ENCODE assay signal across 1 cellular context in the genomic region with DNA sequence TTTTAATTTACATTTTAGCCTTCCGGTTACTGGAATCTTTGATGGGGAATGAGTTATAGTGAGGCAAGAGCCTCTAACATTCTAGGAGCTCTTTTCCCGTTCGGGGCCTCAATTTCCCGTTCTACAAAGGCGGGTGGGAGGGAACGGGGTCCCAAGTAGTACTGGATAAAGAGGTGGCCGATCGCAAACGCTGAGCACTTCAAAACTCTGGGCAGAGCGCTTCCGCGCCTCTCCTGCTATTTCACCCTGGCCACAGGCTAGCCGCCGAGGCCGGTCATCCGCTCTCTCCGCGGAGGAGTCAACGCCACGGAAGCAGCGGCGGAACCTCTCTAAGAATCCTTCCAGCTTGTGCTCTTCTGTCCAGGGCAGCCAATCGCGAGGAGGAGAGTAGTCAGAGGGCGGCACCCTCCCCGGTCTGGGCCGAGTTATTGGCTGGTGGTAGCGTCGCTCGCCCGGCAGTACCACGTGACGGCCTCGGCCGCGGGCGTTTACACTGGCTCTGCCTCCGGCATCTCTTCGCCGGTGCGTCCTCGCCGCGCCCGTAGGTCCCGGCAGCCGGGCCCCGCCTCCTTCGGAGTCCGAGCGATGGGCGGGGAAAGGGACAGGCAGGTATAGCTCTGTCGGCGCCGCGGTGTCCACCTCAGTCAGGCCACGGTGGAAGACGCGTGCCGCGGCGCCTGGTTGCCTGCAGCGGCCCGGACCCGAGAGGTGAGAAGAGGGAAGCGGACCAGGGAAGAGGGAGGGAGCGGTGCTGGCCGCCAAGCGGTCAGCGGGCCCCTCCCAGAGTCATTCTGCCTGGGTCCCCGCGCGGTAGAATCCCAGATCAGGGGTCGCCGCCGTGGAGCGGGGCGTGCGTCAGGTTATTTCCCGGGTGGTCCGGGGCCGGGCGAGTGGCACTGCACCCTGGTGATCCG.
TF ChIP-seq lines count a peak whose summit lies in the region.

A gene (plus strand): TSS at position 487 of the 914 bp plus-strand sequence. CDS start 16,895 bp downstream, outside the sequence.

TF ChIP-seq in SK-N-SH treated with all-trans-retinoic acid at 6 μM for 48 hours, 23 proteins besides CTCF, POLR2A, EP300 and RAD21 (continued from another document):
- TF ChIP-seq, protein P1, sequence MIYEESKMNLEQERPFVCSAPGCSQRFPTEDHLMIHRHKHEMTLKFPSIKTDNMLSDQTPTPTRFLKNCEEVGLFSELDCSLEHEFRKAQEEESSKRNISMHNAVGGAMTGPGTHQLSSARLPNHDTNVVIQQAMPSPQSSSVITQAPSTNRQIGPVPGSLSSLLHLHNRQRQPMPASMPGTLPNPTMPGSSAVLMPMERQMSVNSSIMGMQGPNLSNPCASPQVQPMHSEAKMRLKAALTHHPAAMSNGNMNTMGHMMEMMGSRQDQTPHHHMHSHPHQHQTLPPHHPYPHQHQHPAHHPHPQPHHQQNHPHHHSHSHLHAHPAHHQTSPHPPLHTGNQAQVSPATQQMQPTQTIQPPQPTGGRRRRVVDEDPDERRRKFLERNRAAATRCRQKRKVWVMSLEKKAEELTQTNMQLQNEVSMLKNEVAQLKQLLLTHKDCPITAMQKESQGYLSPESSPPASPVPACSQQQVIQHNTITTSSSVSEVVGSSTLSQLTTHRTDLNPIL (CRISPR knock-in tag; IDR thresholded peaks at IDR 0.05; ENCODE audit: low read depth), result no peak
- TF ChIP-seq PPARA (CRISPR knock-in tag; IDR thresholded peaks at IDR 0.05; ENCODE audit: borderline replicate concordance), result no peak
- TF ChIP-seq, protein P2, sequence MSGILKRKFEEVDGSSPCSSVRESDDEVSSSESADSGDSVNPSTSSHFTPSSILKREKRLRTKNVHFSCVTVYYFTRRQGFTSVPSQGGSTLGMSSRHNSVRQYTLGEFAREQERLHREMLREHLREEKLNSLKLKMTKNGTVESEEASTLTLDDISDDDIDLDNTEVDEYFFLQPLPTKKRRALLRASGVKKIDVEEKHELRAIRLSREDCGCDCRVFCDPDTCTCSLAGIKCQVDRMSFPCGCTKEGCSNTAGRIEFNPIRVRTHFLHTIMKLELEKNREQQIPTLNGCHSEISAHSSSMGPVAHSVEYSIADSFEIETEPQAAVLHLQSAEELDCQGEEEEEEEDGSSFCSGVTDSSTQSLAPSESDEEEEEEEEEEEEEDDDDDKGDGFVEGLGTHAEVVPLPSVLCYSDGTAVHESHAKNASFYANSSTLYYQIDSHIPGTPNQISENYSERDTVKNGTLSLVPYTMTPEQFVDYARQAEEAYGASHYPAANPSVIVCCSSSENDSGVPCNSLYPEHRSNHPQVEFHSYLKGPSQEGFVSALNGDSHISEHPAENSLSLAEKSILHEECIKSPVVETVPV (CRISPR knock-in tag; IDR thresholded peaks at IDR 0.05), result no peak
- no peak for TF ChIP-seq ZNF70 (CRISPR knock-in tag; IDR thresholded peaks at IDR 0.05)
